ENCODE assay signal across 8 cellular contexts in genomic region chr19:3239367-3239766, GRCh38. TPM values are rescaled to one million over a fixed set of nuclear protein-coding genes. Genes with fewer than 3 reads are reported as not detected.
"Had no signal": no experiment of that assay in that cellular context is flagged by ENCODE, and none has a peak within 500 bp of the region (broad histone marks: within the 10 kb centered on the region; RNA-seq: fewer than 3 reads in every experiment).

No MANE protein-coding gene starts in this region.

- H3K27ac ChIP-seq: HL-60 had no signal

- ATAC-seq: HepG2 had no signal

- FAIRE-seq: HepG2, HTR-8/SVneo had no signal

- DNase-seq: IMR-90, KBM-7, KG1 had no signal

RNA-seq across cellular contexts. Expression of gene CELF5, which starts 14.9 kb away (rescaled TPM):
- total RNA-seq: HT1080, IMR-90 had no signal
- polyA plus RNA-seq: IgD-negative memory B cell had no signal
